ENCODE assay signal across 11 cellular contexts in the genomic region with DNA sequence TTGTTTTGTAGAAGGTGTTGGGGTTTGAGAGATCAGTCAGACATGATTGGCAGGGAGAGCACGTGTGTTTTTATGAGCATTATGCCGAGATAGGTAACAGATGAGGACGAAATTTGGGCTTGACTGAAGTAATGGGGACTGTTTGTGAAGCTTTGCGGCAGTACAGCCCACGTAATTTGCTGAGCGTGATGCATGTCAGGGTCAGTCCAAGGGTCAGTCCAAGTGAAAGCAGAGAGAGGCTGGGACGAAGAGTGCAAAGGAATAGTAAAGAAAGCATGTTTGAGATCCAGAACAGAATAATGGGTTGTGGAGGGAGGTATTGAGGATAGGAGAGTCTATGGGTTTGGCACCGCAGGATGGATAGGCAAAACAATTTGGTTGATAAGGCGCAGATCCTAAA. TPM values are rescaled to one million over a fixed set of nuclear protein-coding genes. Genes with fewer than 3 reads are reported as not detected.
"Had no signal": no experiment of that assay in that cellular context is flagged by ENCODE, and none has a peak within 500 bp of the region (broad histone marks: within the 10 kb centered on the region; RNA-seq: fewer than 3 reads in every experiment).

No MANE protein-coding gene starts in this region.

RNA-seq across cellular contexts. Expression of a gene that starts 17.7 kb away (rescaled TPM):
- total RNA-seq: OCI-LY7, PC-3, PC-9, Peyer's patch, Right ventricle myocardium inferior, Right ventricle myocardium superior, RPMI7951, SJCRH30, SJSA1, SK-MEL-5 had no signal
- polyA plus RNA-seq: SK-N-SH had no signal

RNA-seq across cellular contexts. Expression of a gene that starts 34.2 kb away (rescaled TPM):
- total RNA-seq: OCI-LY7, PC-3, PC-9, Peyer's patch, Right ventricle myocardium inferior, Right ventricle myocardium superior, RPMI7951, SJCRH30, SJSA1, SK-MEL-5 had no signal
- polyA plus RNA-seq: SK-N-SH had no signal
